2 cellular contexts compared by ENCODE assay signal in the genomic region with DNA sequence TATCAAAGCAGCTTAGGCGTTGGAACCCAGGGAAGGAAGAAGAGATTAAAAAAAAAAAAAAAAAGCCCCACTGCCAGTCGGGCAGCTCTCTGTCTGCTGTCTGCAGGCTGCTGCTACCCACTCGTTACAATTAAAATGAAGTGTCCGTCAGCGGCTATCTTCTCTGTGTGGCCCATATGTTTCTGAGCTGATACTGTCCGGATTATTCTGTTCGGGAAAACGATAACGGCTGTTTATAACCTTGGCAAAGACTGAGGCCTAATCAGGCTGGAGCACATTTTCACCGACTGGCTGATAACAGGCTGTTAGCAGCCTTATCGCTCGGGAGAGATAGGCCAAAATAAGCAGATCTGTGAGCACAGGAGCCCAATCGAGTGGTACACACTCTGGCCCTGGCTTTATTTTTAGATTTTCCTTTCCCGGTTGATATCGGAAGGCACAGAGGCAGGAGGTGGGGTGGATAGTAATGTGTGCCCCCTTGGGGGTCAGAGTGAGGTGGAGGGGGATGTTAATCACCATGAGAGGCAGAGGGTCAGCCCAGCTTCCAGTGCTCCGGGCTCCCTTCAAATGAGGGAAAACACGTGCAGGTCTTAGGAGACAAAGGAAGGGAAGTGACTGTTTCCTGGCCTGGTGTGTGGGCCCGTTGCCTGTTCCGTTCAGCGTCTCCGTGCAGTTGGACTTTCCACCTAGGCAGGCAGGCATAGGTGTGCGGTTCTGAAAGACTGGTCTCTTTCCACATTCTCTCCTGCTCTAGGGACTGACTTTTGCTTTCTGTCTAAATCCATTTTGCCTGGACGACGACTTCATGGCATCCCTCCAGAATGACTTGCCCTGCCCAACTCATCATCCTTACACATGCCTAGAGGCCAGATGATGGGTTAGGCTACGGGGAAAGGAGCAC.
A peak's percentile ranks its signal among the peaks of the same experiment; 100 is the strongest.
TF ChIP-seq lines count a peak whose summit lies in the region.

No MANE protein-coding gene starts in this region.

TF ChIP-seq in liver, 16 proteins besides CTCF, POLR2A, EP300 and RAD21 (continued from another document):
- TF ChIP-seq, protein P1, sequence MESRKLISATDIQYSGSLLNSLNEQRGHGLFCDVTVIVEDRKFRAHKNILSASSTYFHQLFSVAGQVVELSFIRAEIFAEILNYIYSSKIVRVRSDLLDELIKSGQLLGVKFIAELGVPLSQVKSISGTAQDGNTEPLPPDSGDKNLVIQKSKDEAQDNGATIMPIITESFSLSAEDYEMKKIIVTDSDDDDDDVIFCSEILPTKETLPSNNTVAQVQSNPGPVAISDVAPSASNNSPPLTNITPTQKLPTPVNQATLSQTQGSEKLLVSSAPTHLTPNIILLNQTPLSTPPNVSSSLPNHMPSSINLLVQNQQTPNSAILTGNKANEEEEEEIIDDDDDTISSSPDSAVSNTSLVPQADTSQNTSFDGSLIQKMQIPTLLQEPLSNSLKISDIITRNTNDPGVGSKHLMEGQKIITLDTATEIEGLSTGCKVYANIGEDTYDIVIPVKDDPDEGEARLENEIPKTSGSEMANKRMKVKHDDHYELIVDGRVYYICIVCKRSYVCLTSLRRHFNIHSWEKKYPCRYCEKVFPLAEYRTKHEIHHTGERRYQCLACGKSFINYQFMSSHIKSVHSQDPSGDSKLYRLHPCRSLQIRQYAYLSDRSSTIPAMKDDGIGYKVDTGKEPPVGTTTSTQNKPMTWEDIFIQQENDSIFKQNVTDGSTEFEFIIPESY (IDR thresholded peaks at IDR 0.05): peak; percentile 15
- TF ChIP-seq FOXA1 (IDR thresholded peaks at IDR 0.05) (no peak), EGR1 (IDR thresholded peaks at IDR 0.05; ENCODE audit: low read depth in 2 of 2) (no peak), RXRA (IDR thresholded peaks at IDR 0.05) (peak in 1 of 2 donors; percentile 28), YY1 (IDR thresholded peaks at IDR 0.05) (peak; percentile 49), TAF1 (conservative IDR thresholded peaks at IDR 0.05) (no peak), FOXA2 (IDR thresholded peaks at IDR 0.05) (no peak), JUND (IDR thresholded peaks at IDR 0.05) (no peak), HNF4G (IDR thresholded peaks at IDR 0.05) (no peak), SP1 (IDR thresholded peaks at IDR 0.05) (no peak), MAX (IDR thresholded peaks at IDR 0.05) (peak; percentile 46), HNF4A (conservative IDR thresholded peaks at IDR 0.05) (no peak), ATF3 (IDR thresholded peaks at IDR 0.05) (no peak)

TF ChIP-seq in HepG2, 621 proteins besides CTCF, POLR2A, EP300 and RAD21 (continued from another document):
- TF ChIP-seq NKX3-1 (CRISPR knock-in tag; IDR thresholded peaks at IDR 0.05) (no peak), GATAD1 (CRISPR knock-in tag; IDR thresholded peaks at IDR 0.05) (no peak), ZNF567 (CRISPR knock-in tag; IDR thresholded peaks at IDR 0.05; ENCODE audit: borderline replicate concordance) (no peak), ZNF121 (CRISPR knock-in tag; IDR thresholded peaks at IDR 0.05) (no peak), PREB (CRISPR knock-in tag; IDR thresholded peaks at IDR 0.05) (no peak), IRF2 (CRISPR knock-in tag; IDR thresholded peaks at IDR 0.05) (no peak), ETV6 (CRISPR knock-in tag; conservative IDR thresholded peaks at IDR 0.05) (no peak)
- TF ChIP-seq, protein P2, sequence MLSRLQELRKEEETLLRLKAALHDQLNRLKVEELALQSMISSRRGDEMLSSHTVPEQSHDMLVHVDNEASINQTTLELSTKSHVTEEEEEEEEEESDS (CRISPR knock-in tag; IDR thresholded peaks at IDR 0.05; ENCODE audit: borderline replicate concordance): no peak
- TF ChIP-seq, protein P3, sequence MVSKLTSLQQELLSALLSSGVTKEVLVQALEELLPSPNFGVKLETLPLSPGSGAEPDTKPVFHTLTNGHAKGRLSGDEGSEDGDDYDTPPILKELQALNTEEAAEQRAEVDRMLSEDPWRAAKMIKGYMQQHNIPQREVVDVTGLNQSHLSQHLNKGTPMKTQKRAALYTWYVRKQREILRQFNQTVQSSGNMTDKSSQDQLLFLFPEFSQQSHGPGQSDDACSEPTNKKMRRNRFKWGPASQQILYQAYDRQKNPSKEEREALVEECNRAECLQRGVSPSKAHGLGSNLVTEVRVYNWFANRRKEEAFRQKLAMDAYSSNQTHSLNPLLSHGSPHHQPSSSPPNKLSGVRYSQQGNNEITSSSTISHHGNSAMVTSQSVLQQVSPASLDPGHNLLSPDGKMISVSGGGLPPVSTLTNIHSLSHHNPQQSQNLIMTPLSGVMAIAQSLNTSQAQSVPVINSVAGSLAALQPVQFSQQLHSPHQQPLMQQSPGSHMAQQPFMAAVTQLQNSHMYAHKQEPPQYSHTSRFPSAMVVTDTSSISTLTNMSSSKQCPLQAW (CRISPR knock-in tag; IDR thresholded peaks at IDR 0.05): no peak
